In genomic region chr13:36344886-36345437, GRCh38 we compare ENCODE assay signal across 1 cellular context.
A peak's percentile ranks its signal among the peaks of the same experiment; 100 is the strongest.
TF ChIP-seq lines count a peak whose summit lies in the region.

No MANE protein-coding gene starts in this region.

TF ChIP-seq in HEK293, 187 proteins besides CTCF, POLR2A, EP300 and RAD21 (continued from another document):
- no peak for TF ChIP-seq PRDM4 (tag by site-specific recombination; IDR thresholded peaks at IDR 0.05)
- TF ChIP-seq ZNF664 (tag by site-specific recombination; IDR thresholded peaks at IDR 0.05): peak; percentile 99
- no peak for TF ChIP-seq ZNF639 (tag by site-specific recombination; IDR thresholded peaks at IDR 0.05)
- TF ChIP-seq ZNF341 (tag by site-specific recombination; IDR thresholded peaks at IDR 0.05; ENCODE audit: low read depth): peak; percentile 91
- TF ChIP-seq ZEB2 (tag by site-specific recombination; IDR thresholded peaks at IDR 0.05): no peak
- no peak for TF ChIP-seq ZNF391 (tag by site-specific recombination; IDR thresholded peaks at IDR 0.05; ENCODE audit: borderline replicate concordance, low read depth)
- TF ChIP-seq ZBTB1 (tag by site-specific recombination; IDR thresholded peaks at IDR 0.05): no peak
